ENCODE assay signal across 10 cellular contexts in the genomic region with DNA sequence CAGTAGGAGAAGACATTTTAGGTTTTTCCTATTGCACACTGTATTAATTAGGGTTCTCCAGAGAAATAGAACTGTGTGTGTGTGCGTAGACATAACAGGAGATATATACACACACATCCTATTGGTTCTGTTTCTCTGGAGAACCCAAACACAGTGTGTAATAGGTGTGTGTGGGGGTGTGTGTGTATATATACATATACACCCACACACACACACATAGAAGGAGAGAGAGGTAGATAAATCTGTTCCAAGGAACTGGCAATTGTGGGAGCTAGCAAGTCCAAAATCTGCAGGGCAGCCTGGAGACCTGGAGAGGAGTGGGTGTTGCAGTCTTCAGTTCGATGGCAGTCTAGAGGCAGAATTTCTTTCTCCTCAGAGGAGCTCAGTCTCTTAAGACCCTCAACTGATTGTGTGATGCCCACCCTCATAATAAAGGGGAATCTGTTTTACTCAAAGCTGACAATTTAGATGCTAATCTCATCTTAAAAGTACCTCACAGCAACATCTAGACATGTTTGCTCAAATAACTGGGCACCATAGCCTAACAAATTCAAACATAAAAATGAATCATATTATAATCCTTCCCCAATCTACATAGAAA.
"Had no signal": no experiment of that assay in that cellular context is flagged by ENCODE, and none has a peak within 500 bp of the region (broad histone marks: within the 10 kb centered on the region; RNA-seq: fewer than 3 reads in every experiment).

No MANE protein-coding gene starts in this region.

- ATAC-seq: GM23338, HepG2 had no signal

- H3K4me2 ChIP-seq: GM23338, KMS-11 had no signal

- H3K9ac ChIP-seq: KMS-11 had no signal

- H3K27ac ChIP-seq: HL-60, KMS-11 had no signal

- H2AFZ ChIP-seq: GM23338 had no signal

- FAIRE-seq: H1, H54, HepG2 had no signal

- H3K4me3 ChIP-seq: GM23338 had no signal

- DNase-seq: H9, HCEC 1CT, HFFc6, KBM-7 had no signal
